In the genomic region with DNA sequence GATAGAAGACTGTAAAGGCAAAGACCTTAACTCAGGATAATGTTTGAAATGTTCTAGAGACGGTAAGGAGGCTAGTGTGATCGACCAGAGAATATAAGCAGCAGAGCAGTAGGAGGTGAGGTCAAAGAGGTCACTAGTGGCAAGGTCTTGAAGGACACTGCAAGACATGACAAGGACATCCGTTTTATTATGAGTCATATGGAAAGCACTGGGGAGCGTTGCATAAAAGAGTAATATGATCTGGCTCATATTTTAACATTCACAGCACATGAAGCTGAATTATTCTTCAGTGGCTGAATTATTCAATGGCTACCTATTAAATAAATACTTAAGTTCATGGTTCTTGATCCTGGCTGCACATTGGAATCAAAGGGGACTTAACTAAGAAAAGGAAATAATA, we compare ENCODE assay signal across 27 cellular contexts.
DNase-seq lines count a peak whose midpoint lies in the region; ATAC-seq, FAIRE-seq and TF ChIP-seq lines count a peak whose summit lies in the region.
"Had no signal": no experiment of that assay in that cellular context is flagged by ENCODE, and none has a peak within 500 bp of the region (broad histone marks: within the 10 kb centered on the region; RNA-seq: fewer than 3 reads in every experiment).

No MANE protein-coding gene starts in this region.

- H2AFZ ChIP-seq in PC-3 (ENCODE audit: low read length), result no peak overlapping the region
- H2AFZ ChIP-seq in GM12878 (ENCODE audit: control insufficient read depth, low read depth, low read length), result no peak overlapping the region

- H3K4me2 ChIP-seq in PC-3 (ENCODE audit: low read length) (peak overlapping the region; percentile 34), GM12878 (ENCODE audit: control insufficient read depth, insufficient read depth) (no peak overlapping the region)
- H3K4me2 ChIP-seq: BLaER1 treated with 17β-estradiol and CSF1 and Interleukin-3, amounts not matched to agents 10 nM and 100 nM; KMS-11; smooth muscle cell had no signal

- FAIRE-seq in GM12878 (lab: Jason Lieb, UNC), result no peak

- TF ChIP-seq CTCF in PC-3 (conservative IDR thresholded peaks at IDR 0.05; ENCODE audit: low read depth, low read length), result no peak
- TF ChIP-seq CTCF in GM12878 (IDR thresholded peaks at IDR 0.05 in 2 of 3, conservative IDR thresholded peaks at IDR 0.05 in 1 of 3; ENCODE audit: control insufficient read depth in 2 of 3, extremely low read depth in 1 of 3, insufficient read depth in 1 of 3, low read depth in 3 of 3, low read length in 3 of 3), result no peak
- TF ChIP-seq CTCF in foreskin fibroblast (IDR thresholded peaks at IDR 0.05; ENCODE audit: low read depth, low read length), result no peak
- TF ChIP-seq CTCF in right lobe of liver (IDR thresholded peaks at IDR 0.05), result no peak

- H3K79me2 ChIP-seq in PC-3 (ENCODE audit: low read length) (no peaks in the 10 kb centered on the region), GM12878 (ENCODE audit: control insufficient read depth, insufficient read depth, low read length) (no peaks in the 10 kb centered on the region)

- H3K27ac ChIP-seq in PC-3 (ENCODE audit: low read length) (peak overlapping the region; percentile 45), GM12878 (ENCODE audit: control insufficient read depth, insufficient read depth) (no peak overlapping the region), right lobe of liver (no peak overlapping the region)
- H3K27ac ChIP-seq: ascending aorta; BLaER1 treated with 17β-estradiol and CSF1 and Interleukin-3, amounts not matched to agents 10 nM and 100 nM; epithelial cell of prostate; gastrocnemius medialis; KMS-11; ovary; SK-N-MC; upper lobe of left lung had no signal

- no peaks in the 10 kb centered on the region for H3F3A ChIP-seq in PC-3 (ENCODE audit: low read length, unreplicated experiment)

- ATAC-seq in PC-3 (peak; percentile 90), GM12878 (no peak), right lobe of liver (no peak)
- ATAC-seq: activated CD4-positive, alpha-beta T cell treated with anti-CD3 and anti-CD28 coated beads for 36 hours; activated CD8-positive, alpha-beta T cell treated with anti-CD3 and anti-CD28 coated beads, Interleukin-2, amount 10 ng/mL, durations not matched to agents 7 days and 5 days; gastrocnemius medialis; left colon had no signal

- no TSS peak for BruUV-seq in PC-3 (replicated peaks; lab: Mats Ljungman, UMichigan)
- no TSS peak for BruUV-seq in GM12878 (replicated peaks; lab: Mats Ljungman, UMichigan)

- 14% methylated on average over 4 of the region's 4 CpGs for WGBS in GM12878 (ENCODE audit: insufficient coverage, insufficient replicate concordance, low lambda C conversion rate, missing lambda C conversion rate)
- WGBS in right lobe of liver (ENCODE audit: insufficient coverage, low coverage, low lambda C conversion rate, missing lambda C conversion rate), result 70% methylated on average over 4 of the region's 4 CpGs

- SMC1A ChIA-PET in GM12878 (lab: Charles Lee; ENCODE audit: uncharacterized antibody, unreplicated experiment), result interaction anchor here (0.7 kb wide), 1 partner anchor 17 kb away, joined by 3 read pairs; no protein-coding TSS in a partner anchor

- no peak for TF ChIP-seq RAD21 in GM12878 (IDR thresholded peaks at IDR 0.05; ENCODE audit: insufficient read depth, low read depth, low read length)

- no peaks in the 10 kb centered on the region for H3K36me3 ChIP-seq in PC-3 (ENCODE audit: low read depth, low read length)
- no peaks in the 10 kb centered on the region for H3K36me3 ChIP-seq in GM12878 (ENCODE audit: control insufficient read depth in 2 of 2, insufficient read depth in 2 of 2, low read length in 1 of 2)
- no peaks in the 10 kb centered on the region for H3K36me3 ChIP-seq in right lobe of liver
- H3K36me3 ChIP-seq: ascending aorta; BLaER1 treated with 17β-estradiol and CSF1 and Interleukin-3, amounts not matched to agents 10 nM and 100 nM; gastrocnemius medialis; ovary; upper lobe of left lung had no signal

- CTCF ChIA-PET in PC-3 (lab: Charles Lee), result no interaction called here
- CTCF ChIA-PET in GM12878 (lab: Yijun Ruan, JAX), result interaction anchor here (0.6 kb wide), 1 partner anchor 212 kb away, joined by 4 read pairs; no protein-coding TSS in a partner anchor

- H3K9me3 ChIP-seq in PC-3 (ENCODE audit: low read length), result no peaks in the 10 kb centered on the region
- no peaks in the 10 kb centered on the region; the same call in 2 of the 3 replicates for H3K9me3 ChIP-seq in GM12878 (replicated peaks; ENCODE audit: control insufficient read depth, insufficient read depth, low read length)
- peaks cover 0 to 3% (median 0%) of the 10 kb centered on the region in 4 donors for H3K9me3 ChIP-seq in right lobe of liver
- H3K9me3 ChIP-seq: ascending aorta had no signal

- in situ Hi-C loops in GM12878 (cut with MboI), result no loop called here

- H3K9ac ChIP-seq in PC-3 (ENCODE audit: low read length) (no peak overlapping the region), GM12878 (ENCODE audit: control insufficient read depth, insufficient read depth, low read length) (no peak overlapping the region)
- H3K9ac ChIP-seq: BLaER1 treated with 17β-estradiol and CSF1 and Interleukin-3, amounts not matched to agents 10 nM and 100 nM; KMS-11 had no signal

- no peak for TF ChIP-seq POLR2A in GM12878 (IDR thresholded peaks at IDR 0.05; ENCODE audit: low read depth, low read length)
- TF ChIP-seq POLR2A in right lobe of liver (IDR thresholded peaks at IDR 0.05), result no peak

- TF ChIP-seq EP300 in GM12878 (IDR thresholded peaks at IDR 0.05; ENCODE audit: borderline replicate concordance in 1 of 2, control insufficient read depth in 1 of 2, low read depth in 2 of 2, low read length in 2 of 2), result no peak

- no peaks in the 10 kb centered on the region for H4K20me1 ChIP-seq in PC-3 (ENCODE audit: low read length)
- no peaks in the 10 kb centered on the region for H4K20me1 ChIP-seq in GM12878 (ENCODE audit: control insufficient read depth, insufficient read depth)
- H4K20me1 ChIP-seq: BLaER1 treated with 17β-estradiol and CSF1 and Interleukin-3, amounts not matched to agents 10 nM and 100 nM had no signal

- DNase-seq in HCEC 1CT (peak; percentile 7), PC-3 (peak; percentile 72), GM12878 (ENCODE audit: low read depth, low spot score) (no peak), foreskin fibroblast (peak; percentile 24 to 33), right lobe of liver (no peak), hypothalamus (lab: John Stamatoyannopoulos, UW) (no peak), cardiac septum (ENCODE audit: low spot score) (no peak)
- DNase-seq: activated CD4-positive, alpha-beta T cell treated with anti-CD3 and anti-CD28 coated beads for 36 hours; activated CD8-positive, alpha-beta T cell treated with anti-CD3 and anti-CD28 coated beads, Interleukin-2, amount 10 ng/mL, durations not matched to agents 7 days and 5 days; DMS53; gastrocnemius medialis; GDM1; H9; left colon; mammary epithelial cell; MV-4-11; NCI-H1694 treated with DMSO at 0.1 percent for 48 hours; NCI-H226; ovary; stimulated activated CD4-positive, alpha-beta T cell treated with anti-CD3 and anti-CD28 coated beads, Interleukin-1b, Interleukin-23, amount 100 ng/mL, for 48 hours; upper lobe of left lung had no signal

- intact Hi-C loops in PC-3 (cut with micrococcal nuclease), result loop anchor here (5.0 to 10.0 kb wide), 2 partner anchors 120 to 153 kb away; a partner anchor contains a TSS
- intact Hi-C loops in GM12878 (cut with micrococcal nuclease; ENCODE audit: unreplicated experiment), result no loop called here
- intact Hi-C loops in right lobe of liver (cut with DNase I), result no loop called here
- intact Hi-C loops in cardiac septum (cut with DNase I), result no loop called here

- no peak overlapping the region for H3K4me3 ChIP-seq in PC-3 (ENCODE audit: low read length)
- H3K4me3 ChIP-seq in GM12878, result no peak overlapping the region
- H3K4me3 ChIP-seq in foreskin fibroblast (ENCODE audit: low read depth in 1 of 2, low read length in 2 of 2), result no peak overlapping the region
- no peak overlapping the region for H3K4me3 ChIP-seq in right lobe of liver
- H3K4me3 ChIP-seq: ascending aorta; BLaER1 treated with 17β-estradiol and CSF1 and Interleukin-3, amounts not matched to agents 10 nM and 100 nM; gastrocnemius medialis; ovary; SK-N-MC; smooth muscle cell; upper lobe of left lung had no signal

- no peaks in the 10 kb centered on the region for H3K9me2 ChIP-seq in PC-3 (replicated peaks; ENCODE audit: low read length)

- peaks cover 14% of the 10 kb centered on the region for H3K4me1 ChIP-seq in PC-3 (ENCODE audit: insufficient read depth, low read length)
- no peaks in the 10 kb centered on the region for H3K4me1 ChIP-seq in GM12878 (ENCODE audit: control insufficient read depth, insufficient read depth, low read length)
- no peaks in the 10 kb centered on the region for H3K4me1 ChIP-seq in right lobe of liver
- H3K4me1 ChIP-seq: ascending aorta; BLaER1 treated with 17β-estradiol and CSF1 and Interleukin-3, amounts not matched to agents 10 nM and 100 nM; gastrocnemius medialis; upper lobe of left lung had no signal

- H3K27me3 ChIP-seq in PC-3 (ENCODE audit: low read length) (no peaks in the 10 kb centered on the region), GM12878 (replicated peaks in 1 of 2; ENCODE audit: control insufficient read depth in 2 of 2, insufficient read depth in 2 of 2, low read length in 1 of 2) (no peaks in the 10 kb centered on the region), right lobe of liver (no peaks in the 10 kb centered on the region)
- H3K27me3 ChIP-seq: ascending aorta; BLaER1 treated with 17β-estradiol and CSF1 and Interleukin-3, amounts not matched to agents 10 nM and 100 nM; gastrocnemius medialis; ovary; upper lobe of left lung had no signal

- POLR2A ChIA-PET in PC-3 (lab: Charles Lee; ENCODE audit: unreplicated experiment), result no interaction called here
- POLR2A ChIA-PET in GM12878 (lab: Charles Lee), result no interaction called here

- RAD21 ChIA-PET in GM12878 (lab: Charles Lee; ENCODE audit: unreplicated experiment), result no interaction called here

TF ChIP-seq in GM12878, 131 proteins besides CTCF, POLR2A, EP300 and RAD21 (continues in another document):
- TF ChIP-seq NR2F1 (conservative IDR thresholded peaks at IDR 0.05) (peak; percentile 39; the same call in 1 of the 2 replicates), JUNB (IDR thresholded peaks at IDR 0.05) (0 out of 2 replicates have a peak, but pooled peaks have one; percentile 8)

Comparison
In these comparisons a context has a peak if more than half of its experiments do, and no peak if none do; other contexts are left out.
1. DNase-seq: peak in HCEC 1CT (single experiment), PC-3 (single experiment) and foreskin fibroblast (2 of 2); none in GM12878 (single experiment), right lobe of liver (0 of 3), hypothalamus (0 of 51) and cardiac septum (single experiment).